ENCODE assay signal across 1 cellular context in the genomic region with DNA sequence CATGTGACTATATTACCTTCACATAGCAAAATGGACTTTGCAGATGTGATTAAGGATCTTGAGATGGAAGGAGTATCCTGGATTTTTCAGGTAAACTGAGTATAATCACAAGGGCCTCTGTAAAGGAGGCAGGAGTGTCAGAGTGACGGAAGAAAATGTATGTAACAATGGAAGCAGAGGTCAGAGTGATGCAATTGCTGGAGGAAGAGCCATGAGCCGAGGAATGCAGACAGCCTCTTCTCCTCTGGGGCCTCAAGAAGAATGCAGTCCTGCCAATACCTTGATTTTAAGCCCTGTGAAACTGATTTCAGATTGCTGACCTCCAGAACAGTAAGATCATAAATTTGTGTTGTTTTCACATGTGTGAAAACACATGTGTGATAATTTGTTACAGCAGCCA.
TF ChIP-seq lines count a peak whose summit lies in the region.

No MANE protein-coding gene starts in this region.

TF ChIP-seq in HepG2, 621 proteins besides CTCF, POLR2A, EP300 and RAD21:
- no peak for TF ChIP-seq MBNL3 (CRISPR knock-in tag; conservative IDR thresholded peaks at IDR 0.05)
- peak; percentile 63; the same call in 1 of the 2 replicates for TF ChIP-seq CEBPB (IDR thresholded peaks at IDR 0.05; ENCODE audit: borderline replicate concordance, low read depth, low read length)
- no peak for TF ChIP-seq ZNF570 (CRISPR knock-in tag; IDR thresholded peaks at IDR 0.05; ENCODE audit: borderline replicate concordance)
- TF ChIP-seq HOXA3 (CRISPR knock-in tag; IDR thresholded peaks at IDR 0.05): no peak
- TF ChIP-seq HDAC1 (CRISPR knock-in tag; IDR thresholded peaks at IDR 0.05): no peak
- TF ChIP-seq RARA (CRISPR knock-in tag; IDR thresholded peaks at IDR 0.05): no peak
- TF ChIP-seq GATAD2A (CRISPR knock-in tag; IDR thresholded peaks at IDR 0.05): peak; percentile 35; the same call in 1 of the 2 replicates
- TF ChIP-seq SRY (CRISPR knock-in tag; IDR thresholded peaks at IDR 0.05): no peak
- TF ChIP-seq CEBPG (CRISPR knock-in tag; IDR thresholded peaks at IDR 0.05): peak; percentile 85
- TF ChIP-seq, protein P1, sequence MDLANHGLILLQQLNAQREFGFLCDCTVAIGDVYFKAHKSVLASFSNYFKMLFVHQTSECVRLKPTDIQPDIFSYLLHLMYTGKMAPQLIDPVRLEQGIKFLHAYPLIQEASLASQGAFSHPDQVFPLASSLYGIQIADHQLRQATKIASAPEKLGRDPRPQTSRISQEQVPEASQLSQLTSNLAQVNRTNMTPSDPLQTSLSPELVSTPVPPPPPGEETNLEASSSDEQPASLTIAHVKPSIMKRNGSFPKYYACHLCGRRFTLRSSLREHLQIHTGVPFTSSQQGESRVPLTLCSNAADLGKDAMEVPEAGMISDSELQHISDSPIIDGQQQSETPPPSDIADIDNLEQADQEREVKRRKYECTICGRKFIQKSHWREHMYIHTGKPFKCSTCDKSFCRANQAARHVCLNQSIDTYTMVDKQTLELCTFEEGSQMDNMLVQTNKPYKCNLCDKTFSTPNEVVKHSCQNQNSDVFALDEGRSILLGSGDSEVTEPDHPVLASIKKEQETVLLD (CRISPR knock-in tag; IDR thresholded peaks at IDR 0.05; ENCODE audit: low read depth): no peak
- TF ChIP-seq, protein P2, sequence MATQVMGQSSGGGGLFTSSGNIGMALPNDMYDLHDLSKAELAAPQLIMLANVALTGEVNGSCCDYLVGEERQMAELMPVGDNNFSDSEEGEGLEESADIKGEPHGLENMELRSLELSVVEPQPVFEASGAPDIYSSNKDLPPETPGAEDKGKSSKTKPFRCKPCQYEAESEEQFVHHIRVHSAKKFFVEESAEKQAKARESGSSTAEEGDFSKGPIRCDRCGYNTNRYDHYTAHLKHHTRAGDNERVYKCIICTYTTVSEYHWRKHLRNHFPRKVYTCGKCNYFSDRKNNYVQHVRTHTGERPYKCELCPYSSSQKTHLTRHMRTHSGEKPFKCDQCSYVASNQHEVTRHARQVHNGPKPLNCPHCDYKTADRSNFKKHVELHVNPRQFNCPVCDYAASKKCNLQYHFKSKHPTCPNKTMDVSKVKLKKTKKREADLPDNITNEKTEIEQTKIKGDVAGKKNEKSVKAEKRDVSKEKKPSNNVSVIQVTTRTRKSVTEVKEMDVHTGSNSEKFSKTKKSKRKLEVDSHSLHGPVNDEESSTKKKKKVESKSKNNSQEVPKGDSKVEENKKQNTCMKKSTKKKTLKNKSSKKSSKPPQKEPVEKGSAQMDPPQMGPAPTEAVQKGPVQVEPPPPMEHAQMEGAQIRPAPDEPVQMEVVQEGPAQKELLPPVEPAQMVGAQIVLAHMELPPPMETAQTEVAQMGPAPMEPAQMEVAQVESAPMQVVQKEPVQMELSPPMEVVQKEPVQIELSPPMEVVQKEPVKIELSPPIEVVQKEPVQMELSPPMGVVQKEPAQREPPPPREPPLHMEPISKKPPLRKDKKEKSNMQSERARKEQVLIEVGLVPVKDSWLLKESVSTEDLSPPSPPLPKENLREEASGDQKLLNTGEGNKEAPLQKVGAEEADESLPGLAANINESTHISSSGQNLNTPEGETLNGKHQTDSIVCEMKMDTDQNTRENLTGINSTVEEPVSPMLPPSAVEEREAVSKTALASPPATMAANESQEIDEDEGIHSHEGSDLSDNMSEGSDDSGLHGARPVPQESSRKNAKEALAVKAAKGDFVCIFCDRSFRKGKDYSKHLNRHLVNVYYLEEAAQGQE (IDR thresholded peaks at IDR 0.05; ENCODE audit: borderline replicate concordance in 1 of 2, low read depth in 1 of 2, low read length in 2 of 2): no peak
- TF ChIP-seq NR2F6 (IDR thresholded peaks at IDR 0.05): no peak
- 0 out of 2 replicates have a peak, but pooled peaks have one; percentile 14 for TF ChIP-seq NR2F6 (CRISPR knock-in tag; IDR thresholded peaks at IDR 0.05)
- no peak for TF ChIP-seq JDP2 (CRISPR knock-in tag; IDR thresholded peaks at IDR 0.05; ENCODE audit: borderline replicate concordance)
- TF ChIP-seq HOXA7 (CRISPR knock-in tag; IDR thresholded peaks at IDR 0.05): no peak
- TF ChIP-seq BCL6 (CRISPR knock-in tag; IDR thresholded peaks at IDR 0.05): peak; percentile 50
- TF ChIP-seq, protein P3, sequence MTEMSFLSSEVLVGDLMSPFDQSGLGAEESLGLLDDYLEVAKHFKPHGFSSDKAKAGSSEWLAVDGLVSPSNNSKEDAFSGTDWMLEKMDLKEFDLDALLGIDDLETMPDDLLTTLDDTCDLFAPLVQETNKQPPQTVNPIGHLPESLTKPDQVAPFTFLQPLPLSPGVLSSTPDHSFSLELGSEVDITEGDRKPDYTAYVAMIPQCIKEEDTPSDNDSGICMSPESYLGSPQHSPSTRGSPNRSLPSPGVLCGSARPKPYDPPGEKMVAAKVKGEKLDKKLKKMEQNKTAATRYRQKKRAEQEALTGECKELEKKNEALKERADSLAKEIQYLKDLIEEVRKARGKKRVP (CRISPR knock-in tag; IDR thresholded peaks at IDR 0.05): peak in 1 of 2 experiments; percentile 79; a peak in 2 of 4 replicates
- no peak for TF ChIP-seq ZNF747 (CRISPR knock-in tag; IDR thresholded peaks at IDR 0.05; ENCODE audit: borderline replicate concordance)
- TF ChIP-seq TEAD3 (CRISPR knock-in tag; optimal IDR thresholded peaks at IDR 0.05; ENCODE audit: borderline replicate concordance): peak; percentile 61
- no peak for TF ChIP-seq SOX13 (IDR thresholded peaks at IDR 0.05)
- TF ChIP-seq SOX13 (CRISPR knock-in tag; conservative IDR thresholded peaks at IDR 0.05 in 1 of 2, IDR thresholded peaks at IDR 0.05 in 1 of 2): peak in 1 of 2 experiments; percentile 35; a peak in 1 of 4 replicates
TF ChIP-seq in HepG2: peak in this region for 8.
